18 cellular contexts compared by ENCODE assay signal in genomic region chr7:159140170-159140910, GRCh38. TPM values are rescaled to one million over a fixed set of nuclear protein-coding genes. Genes with fewer than 3 reads are reported as not detected.
"Had no signal": no experiment of that assay in that cellular context is flagged by ENCODE, and none has a peak within 500 bp of the region (broad histone marks: within the 10 kb centered on the region; RNA-seq: fewer than 3 reads in every experiment).

No MANE protein-coding gene starts in this region.

- H3K27ac ChIP-seq: breast epithelium, dorsolateral prefrontal cortex, esophagus muscularis mucosa had no signal

- DNase-seq: activated CD4-positive, alpha-beta T cell treated with anti-CD3 and anti-CD28 coated beads for 48 hours; activated naive CD4-positive, alpha-beta T cell; activated T-cell treated with anti-CD3 and anti-CD28 coated beads, Interleukin-2, amount 50 U/mL, for 4 hours; aorta; dorsolateral prefrontal cortex; glutamatergic neuron; immature natural killer cell; small intestine; T1000; trophoblast cell had no signal

- H3K4me1 Mint-ChIP-seq: memory B cell; stimulated activated effector memory CD8-positive, alpha-beta T cell treated with anti-CD3 and anti-CD28 coated beads, Interleukin-12 subunit alpha, Interleukin-12 subunit beta, amount 100 ng/mL, for 72 hours had no signal

- H3K9me3 Mint-ChIP-seq: activated T-cell treated with anti-CD3 and anti-CD28 coated beads, Interleukin-2, amount 50 U/mL, for 4 hours; immature natural killer cell; memory B cell; stimulated activated effector memory CD8-positive, alpha-beta T cell treated with anti-CD3 and anti-CD28 coated beads, Interleukin-12 subunit alpha, Interleukin-12 subunit beta, amount 100 ng/mL, for 72 hours had no signal

- FAIRE-seq: small intestine had no signal

- H3K4me1 ChIP-seq: breast epithelium had no signal

- H3K4me3 ChIP-seq: breast epithelium, dorsolateral prefrontal cortex, esophagus muscularis mucosa had no signal

- ATAC-seq: activated T-cell treated with anti-CD3 and anti-CD28 coated beads, Interleukin-2, amount 50 U/mL, for 4 hours; stimulated activated effector memory CD8-positive, alpha-beta T cell treated with anti-CD3 and anti-CD28 coated beads, Interleukin-12 subunit alpha, Interleukin-12 subunit beta, amount 100 ng/mL, for 72 hours had no signal

- H3K4me3 Mint-ChIP-seq: activated T-cell treated with anti-CD3 and anti-CD28 coated beads, Interleukin-2, amount 50 U/mL, for 4 hours; immature natural killer cell; memory B cell; nephron; stimulated activated effector memory CD8-positive, alpha-beta T cell treated with anti-CD3 and anti-CD28 coated beads, Interleukin-12 subunit alpha, Interleukin-12 subunit beta, amount 100 ng/mL, for 72 hours had no signal

- H3K36me3 Mint-ChIP-seq: memory B cell; stimulated activated effector memory CD8-positive, alpha-beta T cell treated with anti-CD3 and anti-CD28 coated beads, Interleukin-12 subunit alpha, Interleukin-12 subunit beta, amount 100 ng/mL, for 72 hours had no signal

- H3K36me3 ChIP-seq: breast epithelium had no signal

- H3K9me3 ChIP-seq: breast epithelium, esophagus muscularis mucosa had no signal

- H3K27ac Mint-ChIP-seq: immature natural killer cell; memory B cell; nephron; stimulated activated effector memory CD8-positive, alpha-beta T cell treated with anti-CD3 and anti-CD28 coated beads, Interleukin-12 subunit alpha, Interleukin-12 subunit beta, amount 100 ng/mL, for 72 hours had no signal

RNA-seq across cellular contexts. Expression of gene VIPR2, which starts 4.3 kb away (rescaled TPM):
- total RNA-seq: fibroblast of villous mesenchyme, osteoblast, SK-MEL-5 had no signal
